Comparison of ENCODE assay signal across 33 cellular contexts in the genomic region with DNA sequence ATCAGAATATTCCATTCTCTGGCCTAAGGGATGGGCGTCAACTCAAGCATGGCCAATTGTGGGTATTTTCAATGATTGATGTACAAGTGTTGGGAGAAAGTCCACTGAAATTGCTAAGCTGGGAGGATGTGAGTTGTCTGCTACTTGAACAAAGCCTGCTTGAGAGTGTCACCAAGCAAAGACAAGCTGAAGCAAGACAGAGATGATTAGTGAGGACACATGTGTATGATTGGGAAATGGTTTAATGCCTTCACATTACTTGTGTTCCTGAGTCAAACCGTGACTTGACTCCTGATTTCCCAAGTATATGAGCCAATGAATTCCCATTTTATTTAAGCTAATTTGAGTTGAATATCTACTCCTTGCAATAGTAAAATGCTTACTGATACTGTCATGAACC.
"Had no signal": no experiment of that assay in that cellular context is flagged by ENCODE, and none has a peak within 500 bp of the region (broad histone marks: within the 10 kb centered on the region; RNA-seq: fewer than 3 reads in every experiment).

No MANE protein-coding gene starts in this region.

- H3K36me3 ChIP-seq: adrenal gland, MG63, SJCRH30, WERI-Rb-1 had no signal

- H3K27me3 ChIP-seq: adrenal gland, body of pancreas, MG63, SJCRH30 had no signal

- H3K4me3 Mint-ChIP-seq: activated CD4-positive, alpha-beta memory T cell treated with anti-CD3 and anti-CD28 coated beads, Interleukin-2, amount 10 ng/mL, durations not matched to agents 7 days and 5 days; activated CD8-positive, alpha-beta memory T cell treated with anti-CD3 and anti-CD28 coated beads, Interleukin-2, amount 10 ng/mL, durations not matched to agents 7 days and 5 days; activated naive CD4-positive, alpha-beta T cell treated with anti-CD3 and anti-CD28 coated beads, Interleukin-2, amount 50 U/mL, for 24 hours; activated naive CD8-positive, alpha-beta T cell treated with anti-CD3 and anti-CD28 coated beads, Interleukin-2, amount 10 ng/mL, durations not matched to agents 7 days and 5 days; activated T-cell treated with anti-CD3 and anti-CD28 coated beads, Interleukin-2, amount 50 U/mL, for 72 hours; activated T-helper 17 cell treated with anti-CD3 and anti-CD28 coated beads, Interleukin-2, amount 50 U/mL, for 72 hours had no signal

- H3K27ac Mint-ChIP-seq: activated CD4-positive, alpha-beta memory T cell treated with anti-CD3 and anti-CD28 coated beads, Interleukin-2, amount 10 ng/mL, durations not matched to agents 7 days and 5 days; activated CD8-positive, alpha-beta memory T cell treated with anti-CD3 and anti-CD28 coated beads, Interleukin-2, amount 10 ng/mL, durations not matched to agents 7 days and 5 days; activated naive CD4-positive, alpha-beta T cell treated with anti-CD3 and anti-CD28 coated beads, Interleukin-2, amount 50 U/mL, for 24 hours; activated naive CD8-positive, alpha-beta T cell treated with anti-CD3 and anti-CD28 coated beads, Interleukin-2, amount 10 ng/mL, durations not matched to agents 7 days and 5 days; activated T-cell treated with anti-CD3 and anti-CD28 coated beads, Interleukin-2, amount 50 U/mL, for 72 hours; activated T-helper 17 cell treated with anti-CD3 and anti-CD28 coated beads, Interleukin-2, amount 50 U/mL, for 72 hours had no signal

- H3K36me3 Mint-ChIP-seq: activated CD8-positive, alpha-beta memory T cell treated with anti-CD3 and anti-CD28 coated beads, Interleukin-2, amount 10 ng/mL, durations not matched to agents 7 days and 5 days; activated naive CD4-positive, alpha-beta T cell treated with anti-CD3 and anti-CD28 coated beads, Interleukin-2, amount 50 U/mL, for 24 hours; activated naive CD8-positive, alpha-beta T cell treated with anti-CD3 and anti-CD28 coated beads, Interleukin-2, amount 10 ng/mL, durations not matched to agents 7 days and 5 days had no signal

- H3K4me3 ChIP-seq: adrenal gland, body of pancreas, MG63, SJCRH30, SK-N-MC had no signal

- DNase-seq: activated CD4-positive, alpha-beta memory T cell treated with anti-CD3 and anti-CD28 coated beads, Interleukin-2, amount 10 ng/mL, durations not matched to agents 7 days and 5 days; activated CD4-positive, alpha-beta T cell treated with anti-CD3 and anti-CD28 coated beads for 1 hour; activated CD4-positive, alpha-beta T cell treated with anti-CD3 and anti-CD28 coated beads for 48 hours; activated CD4-positive, CD25-positive, alpha-beta regulatory T cell; activated CD8-positive, alpha-beta memory T cell treated with anti-CD3 and anti-CD28 coated beads for 24 hours; activated CD8-positive, alpha-beta memory T cell treated with anti-CD3 and anti-CD28 coated beads, Interleukin-2, amount 10 ng/mL, durations not matched to agents 7 days and 5 days; activated CD8-positive, alpha-beta memory T cell treated with anti-CD3 and anti-CD28 coated beads, Interleukin-2, amount 50 U/mL, for 48 hours; activated effector memory CD4-positive, alpha-beta T cell treated with anti-CD3 and anti-CD28 coated beads, Interleukin-2, amount 50 U/mL, for 16 hours; activated naive CD4-positive, alpha-beta T cell; activated naive CD8-positive, alpha-beta T cell treated with anti-CD3 and anti-CD28 coated beads, Interleukin-2, amount 10 ng/mL, durations not matched to agents 7 days and 5 days; activated T-cell treated with anti-CD3 and anti-CD28 coated beads, Interleukin-2, amount 50 U/mL, for 1 hour; activated T-cell treated with anti-CD3 and anti-CD28 coated beads, Interleukin-2, amount 50 U/mL, for 72 hours; adrenal gland; body of pancreas; Karpas-422; KBM-7; MG63; NCI-H1048; NCI-H1105 treated with DMSO at 0.1 percent for 48 hours; NCI-H1436; NCI-H1694; NCI-H1930; NCI-H2081 treated with DMSO at 0.1 percent for 48 hours; NCI-H345; NCI-H524 treated with DMSO at 0.1 percent for 48 hours; SHP77; SJCRH30; T1000; WERI-Rb-1 had no signal

- H3K9me3 ChIP-seq: adrenal gland, body of pancreas, MG63, SJCRH30 had no signal

- H3K9me3 Mint-ChIP-seq: activated CD4-positive, alpha-beta memory T cell treated with anti-CD3 and anti-CD28 coated beads, Interleukin-2, amount 10 ng/mL, durations not matched to agents 7 days and 5 days; activated naive CD4-positive, alpha-beta T cell treated with anti-CD3 and anti-CD28 coated beads, Interleukin-2, amount 50 U/mL, for 24 hours; activated T-cell treated with anti-CD3 and anti-CD28 coated beads, Interleukin-2, amount 50 U/mL, for 72 hours; activated T-helper 17 cell treated with anti-CD3 and anti-CD28 coated beads, Interleukin-2, amount 50 U/mL, for 72 hours had no signal

- H3K27me3 Mint-ChIP-seq: activated CD4-positive, alpha-beta memory T cell treated with anti-CD3 and anti-CD28 coated beads, Interleukin-2, amount 10 ng/mL, durations not matched to agents 7 days and 5 days; activated naive CD4-positive, alpha-beta T cell treated with anti-CD3 and anti-CD28 coated beads, Interleukin-2, amount 50 U/mL, for 24 hours had no signal

- ATAC-seq: activated CD8-positive, alpha-beta memory T cell treated with anti-CD3 and anti-CD28 coated beads, Interleukin-2, amount 10 ng/mL, durations not matched to agents 7 days and 5 days; body of pancreas; Panc1 had no signal

- H3K27ac ChIP-seq: adrenal gland, body of pancreas, SJCRH30, SK-N-MC, WERI-Rb-1 had no signal

- H3K4me1 ChIP-seq: adrenal gland, body of pancreas had no signal
